10 cellular contexts compared by ENCODE assay signal in the genomic region with DNA sequence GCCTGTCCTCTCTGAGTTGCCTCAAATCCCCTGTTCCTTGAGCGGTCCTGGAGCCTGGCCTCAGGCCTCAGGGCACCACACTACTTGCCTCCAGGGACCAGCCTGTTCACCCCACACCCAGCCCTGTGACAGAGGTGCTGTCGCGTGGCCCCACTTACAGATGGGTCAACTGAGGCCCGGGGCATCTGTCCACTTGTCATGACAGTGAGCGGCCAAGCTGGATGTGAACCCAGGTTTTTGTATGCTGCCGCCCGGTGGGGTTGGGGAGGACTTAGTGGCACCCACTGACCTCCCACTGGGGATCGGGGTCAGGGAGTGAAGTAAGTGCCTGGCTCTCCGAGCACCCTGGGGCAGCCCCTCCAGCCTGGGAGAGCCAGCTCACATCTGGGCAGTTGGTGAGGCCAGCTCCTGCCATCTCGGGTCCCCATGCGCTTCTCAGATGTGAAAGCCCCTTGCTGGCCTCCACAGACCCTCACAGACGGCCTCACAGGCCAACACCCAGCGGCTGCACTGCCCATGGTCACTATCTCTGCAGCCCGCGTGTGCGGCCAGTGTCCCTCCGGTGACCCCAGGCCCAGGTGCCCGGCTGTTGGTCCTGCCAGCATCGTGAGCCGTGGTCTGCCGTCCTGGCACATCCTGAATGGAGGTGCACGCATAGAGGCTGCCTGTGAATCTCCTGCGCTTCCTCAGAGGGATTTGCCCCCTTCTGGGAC. TPM values are rescaled to one million over a fixed set of nuclear protein-coding genes. Genes with fewer than 3 reads are reported as not detected.
DNase-seq lines count a peak whose midpoint lies in the region; ATAC-seq and TF ChIP-seq lines count a peak whose summit lies in the region.
"Had no signal": no experiment of that assay in that cellular context is flagged by ENCODE, and none has a peak within 500 bp of the region (broad histone marks: within the 10 kb centered on the region; RNA-seq: fewer than 3 reads in every experiment).

No MANE protein-coding gene starts in this region.

- H3K4me1 Mint-ChIP-seq in WTC11, result peaks cover 20% of the 10 kb centered on the region

- POLR2A ChIA-PET in BJ (lab: Charles Lee), result interaction anchor here (0.6 to 1.3 kb wide), 2 partner anchors 9 to 12 kb away, joined by 4 read pairs; partner anchors contain the start of gene FAAP20
- POLR2A ChIA-PET in WTC11 (lab: Charles Lee), result interaction anchor here (0.5 to 1.8 kb wide), 4 partner anchors 8 to 75 kb away, joined by 3 to 6 read pairs (median 4); partner anchors contain the start of gene FAAP20

- TF ChIP-seq CTCF in BJ (IDR thresholded peaks at IDR 0.05; ENCODE audit: insufficient read depth, low read depth, low read length) (no peak), WTC11 (IDR thresholded peaks at IDR 0.05) (no peak), prostate gland (IDR thresholded peaks at IDR 0.05) (no peak)

- intact Hi-C loops in right cardiac atrium (cut with DNase I), result no loop called here
- intact Hi-C loops in prostate gland (cut with DNase I), result no loop called here

- ATAC-seq in WTC11 (no peak), right cardiac atrium (no peak)

- H3K9me3 ChIP-seq in right cardiac atrium (ENCODE audit: control insufficient read depth, low read length) (no peaks in the 10 kb centered on the region), prostate gland (no peaks in the 10 kb centered on the region)

- H3K27me3 ChIP-seq in BJ (ENCODE audit: control insufficient read depth, insufficient read depth, low read length), result no peaks in the 10 kb centered on the region
- H3K27me3 ChIP-seq in right cardiac atrium (ENCODE audit: control insufficient read depth, insufficient read depth), result no peaks in the 10 kb centered on the region
- H3K27me3 ChIP-seq in prostate gland (replicated peaks; ENCODE audit: insufficient read depth), result no peaks in the 10 kb centered on the region

- H3K4me3 Mint-ChIP-seq in WTC11, result peak overlapping the region; percentile 60
- H3K4me3 Mint-ChIP-seq: activated naive CD8-positive, alpha-beta T cell had no signal

- peak overlapping the region; percentile 49; the same call in 1 of the 2 replicates for H3K27ac Mint-ChIP-seq in WTC11
- H3K27ac Mint-ChIP-seq: activated naive CD8-positive, alpha-beta T cell had no signal

- H3K36me3 Mint-ChIP-seq in WTC11, result no peaks in the 10 kb centered on the region
- H3K36me3 Mint-ChIP-seq: activated naive CD8-positive, alpha-beta T cell had no signal

- H3K36me3 ChIP-seq in BJ (ENCODE audit: control insufficient read depth, insufficient read depth, low read length) (peaks cover 1% of the 10 kb centered on the region; the same call in 1 of the 2 replicates), prostate gland (no peaks in the 10 kb centered on the region)

- TF ChIP-seq POLR2A in prostate gland (IDR thresholded peaks at IDR 0.05), result no peak

- WGBS in right cardiac atrium, result 59% methylated on average over 23 of the region's 23 CpGs
- WGBS in prostate gland, result 69% methylated on average over 23 of the region's 23 CpGs

- CTCF ChIA-PET in BJ (lab: Yijun Ruan, JAX) (interaction anchor here (0.9 to 3.6 kb wide), 3 partner anchors 9 to 178 kb away, joined by 3 to 18 read pairs (median 11); partner anchors contain the start of gene FAAP20), WTC11 (lab: Charles Lee) (interaction anchor here (0.9 to 4.5 kb wide), 8 partner anchors 8 to 203 kb away, joined by 3 to 46 read pairs (median 4); partner anchors contain the start of gene FAAP20)

- peak overlapping the region; percentile 55 for H3K4me3 ChIP-seq in BJ (ENCODE audit: low read depth, low read length)
- H3K4me3 ChIP-seq in right cardiac atrium (ENCODE audit: low read length), result peak overlapping the region; percentile 56
- peak overlapping the region; percentile 32 to 50 for H3K4me3 ChIP-seq in prostate gland

- H3K4me1 ChIP-seq in right cardiac atrium (ENCODE audit: control insufficient read depth, insufficient read depth, low read length) (peaks cover 8% of the 10 kb centered on the region), prostate gland (replicated peaks) (peaks cover 17% of the 10 kb centered on the region)

- H3K9me3 Mint-ChIP-seq in WTC11, result no peaks in the 10 kb centered on the region

- DNase-seq in BJ (ENCODE audit: low read depth) (no peak), WTC11 (ENCODE audit: low spot score) (no peak), right cardiac atrium (peak in 2 of 3 donors; percentile 71 to 74), prostate gland (ENCODE audit: low spot score) (no peak), SKM-1 (lab: John Stamatoyannopoulos, UW; ENCODE audit: unreplicated experiment) (no peak), RKO (ENCODE audit: low spot score) (no peak), DMS153 (lab: John Stamatoyannopoulos, UW) (no peak)
- no peak for DNase-seq in stimulated activated CD4-positive, alpha-beta T cell treated with anti-CD3 and anti-CD28 coated beads, Interleukin-1b, Interleukin-23, amount 100 ng/mL, for 48 hours
- DNase-seq: T1000 had no signal

- H3K27me3 Mint-ChIP-seq in WTC11 (ENCODE audit: low read depth), result peaks cover 15% of the 10 kb centered on the region
- H3K27me3 Mint-ChIP-seq: activated naive CD8-positive, alpha-beta T cell had no signal

- H3K27ac ChIP-seq in right cardiac atrium (ENCODE audit: low read length) (peak overlapping the region; percentile 94), prostate gland (peak overlapping the region; percentile 74 to 78)

TF ChIP-seq in WTC11, 78 proteins besides CTCF, POLR2A, EP300 and RAD21:
- TF ChIP-seq KAT7 (CRISPR knock-in tag; IDR thresholded peaks at IDR 0.05; ENCODE audit: borderline replicate concordance), result 0 out of 2 replicates have a peak, but pooled peaks have one; percentile 7
- TF ChIP-seq ZNF317 (CRISPR knock-in tag; IDR thresholded peaks at IDR 0.05; ENCODE audit: borderline replicate concordance, low read depth), result no peak
- no peak for TF ChIP-seq ZBTB21 (CRISPR knock-in tag; IDR thresholded peaks at IDR 0.05; ENCODE audit: borderline replicate concordance)
- no peak for TF ChIP-seq GRHL2 (CRISPR knock-in tag; IDR thresholded peaks at IDR 0.05; ENCODE audit: insufficient replicate concordance, severe bottlenecking)
- TF ChIP-seq MXD4 (CRISPR knock-in tag; IDR thresholded peaks at IDR 0.05; ENCODE audit: borderline replicate concordance), result no peak

RNA-seq across cellular contexts. Expression of gene FAAP20, which starts 9.3 kb away (rescaled TPM):
- polyA plus RNA-seq in BJ (2011; rRNA removed) (11.9 and 18.7 TPM in 2 replicates), right cardiac atrium (56.3 TPM)
- 4.3 and 4.8 TPM in 2 replicates for polyA minus RNA-seq in BJ (2011; rRNA and poly(A)+ RNA removed)
- total RNA-seq in WTC11 (2021) (133 to 151 TPM (median 150 TPM) in 3 replicates), right cardiac atrium (10 to 100 TPM; 35.5 to 49.3 (median 37.2) TPM), prostate gland (10 to 100 TPM; 55.9 to 70.4 TPM)

RNA-seq across cellular contexts. Expression of gene SKI, which starts 24.3 kb away (rescaled TPM):
- polyA plus RNA-seq in BJ (2011; rRNA removed), result 5.1 and 6.3 TPM in 2 replicates
- 6.2 and 10.7 TPM in 2 replicates for polyA minus RNA-seq in BJ (2011; rRNA and poly(A)+ RNA removed)
- total RNA-seq in WTC11 (2021), result 75.5 to 88.6 TPM (median 75.6 TPM) in 3 replicates
- 10 to 100 TPM; 56.7 to 83.1 (median 68.9) TPM for total RNA-seq in right cardiac atrium
- polyA plus RNA-seq in right cardiac atrium, result 35.6 TPM
- total RNA-seq in prostate gland, result 100 to 1,000 TPM in 1 of 2 donors, 10 to 100 TPM in 1; 46.2 to 114 TPM

Comparison
In these comparisons a context has a peak if more than half of its experiments do, and no peak if none do; other contexts are left out.
1. DNase-seq: peak in right cardiac atrium (2 of 3); none in BJ (single experiment), WTC11 (single experiment), prostate gland (single experiment), stimulated activated CD4-positive, alpha-beta T cell treated with anti-CD3 and anti-CD28 coated beads, Interleukin-1b, Interleukin-23, amount 100 ng/mL, for 48 hours (single experiment), SKM-1 (single experiment), RKO (single experiment) and DMS153 (single experiment).
2. Peak in every context shown above with its lines, with median percentiles within 50 percentile points of each other: H3K4me3 ChIP-seq.